8 cellular contexts compared by ENCODE assay signal in genomic region chr9:85818971-85819370, GRCh38.
DNase-seq lines count a peak whose midpoint lies in the region; ATAC-seq, FAIRE-seq and TF ChIP-seq lines count a peak whose summit lies in the region.
"Not testable (repeated sequence)": the region's sequence is repeated elsewhere in the genome, so short reads cannot be mapped to it uniquely, and the experiment has no call there.

No MANE protein-coding gene starts in this region.

- intact Hi-C loops in ascending aorta (cut with DNase I): loop anchor here (5.0 kb wide), 1 partner anchor 458 kb away; no protein-coding TSS in a partner anchor
- intact Hi-C loops in stomach (cut with DNase I; ENCODE audit: low total_unique reads): not testable (repeated sequence)

- 0 to 5% (median 2%) methylated on average over 2 of the region's 2 CpGs for WGBS in stomach, 5 donors

- H3K27ac ChIP-seq in MM.1S (ENCODE audit: low read length); ascending aorta; stomach: not testable (repeated sequence)

- H2AFZ ChIP-seq in MM.1S (ENCODE audit: low read length): not testable (repeated sequence)

- not testable (repeated sequence) for H3K9ac ChIP-seq in MM.1S (ENCODE audit: low read length)

- ATAC-seq in GM21737 (IDR thresholded peaks at IDR 0.05; ENCODE audit: unreplicated experiment) (peak; percentile 65), memory B cell (ENCODE audit: low read depth) (peak; percentile 78)

- H3K9me2 ChIP-seq in MM.1S (replicated peaks; ENCODE audit: insufficient read depth, low read length): not testable (repeated sequence)

- not testable (repeated sequence) for H3K4me1 ChIP-seq in MM.1S (ENCODE audit: low read length); ascending aorta
- peaks cover 4 to 31% (median 11%) of the 10 kb centered on the region in 4 donors for H3K4me1 ChIP-seq in stomach

- not testable (repeated sequence) for H3K27ac Mint-ChIP-seq in memory B cell

- peak; percentile 97 for FAIRE-seq in D721Med (lab: Jason Lieb, UNC)

- TF ChIP-seq CTCF in D721Med (IDR thresholded peaks at IDR 0.05; ENCODE audit: insufficient read depth, missing control alignments) (peak; percentile 51), MM.1S (IDR thresholded peaks at IDR 0.05; ENCODE audit: low read length) (peak; percentile 16; the same call in 1 of the 2 replicates), ascending aorta (IDR thresholded peaks at IDR 0.05) (peak; percentile 30 to 56 (median 35)), fibroblast of pulmonary artery (IDR thresholded peaks at IDR 0.05; ENCODE audit: low read length, missing control alignments) (peak; percentile 32), stomach (IDR thresholded peaks at IDR 0.05) (peak in 4 of 7 experiments; percentile 24 to 32 (median 30))

- TF ChIP-seq EP300 in stomach (IDR thresholded peaks at IDR 0.05): not testable (repeated sequence)

- H3K4me3 Mint-ChIP-seq in memory B cell: not testable (repeated sequence)

- H3K9me3 ChIP-seq in MM.1S (replicated peaks; ENCODE audit: insufficient read depth, low read length); ascending aorta; stomach: not testable (repeated sequence)

- H3K4me2 ChIP-seq in MM.1S (ENCODE audit: low read depth, low read length): not testable (repeated sequence)

- not testable (repeated sequence) for H3K27me3 ChIP-seq in MM.1S (replicated peaks; ENCODE audit: insufficient read depth, low read length); ascending aorta; stomach

- TF ChIP-seq POLR2A in stomach (IDR thresholded peaks at IDR 0.05): not testable (repeated sequence)

- H3K36me3 Mint-ChIP-seq in memory B cell: peaks cover 15% of the 10 kb centered on the region

- H3F3A ChIP-seq in MM.1S (ENCODE audit: insufficient read depth, low read length): not testable (repeated sequence)

- H3K9me3 Mint-ChIP-seq in memory B cell: not testable (repeated sequence)

- DNase-seq in D721Med (ENCODE audit: insufficient read length, low spot score); MM.1S; ascending aorta (ENCODE audit: low spot score in 2 of 2); stomach: not testable (repeated sequence)
- DNase-seq in RKO (ENCODE audit: low spot score) (peak; percentile 71), fibroblast of pulmonary artery (ENCODE audit: low read depth) (peak; percentile 38), memory B cell (ENCODE audit: low spot score in 2 of 2) (peak in 1 of 2 donors; percentile 30)

- not testable (repeated sequence) for H3K36me3 ChIP-seq in MM.1S (replicated peaks; ENCODE audit: insufficient read depth, low read length); ascending aorta
- H3K36me3 ChIP-seq in stomach: peaks cover 3 to 29% (median 19%) of the 10 kb centered on the region in 4 donors

- H3K79me2 ChIP-seq in MM.1S (ENCODE audit: low read length): not testable (repeated sequence)

- H4K20me1 ChIP-seq in MM.1S (ENCODE audit: insufficient read depth, low read length): not testable (repeated sequence)

- H3K4me1 Mint-ChIP-seq in memory B cell: not testable (repeated sequence)

- H3K27me3 Mint-ChIP-seq in memory B cell: not testable (repeated sequence)

- not testable (repeated sequence) for H3K4me3 ChIP-seq in MM.1S (ENCODE audit: low read length); ascending aorta; fibroblast of pulmonary artery (replicated peaks; ENCODE audit: low read depth, low read length); stomach
